ENCODE assay signal across 1 cellular context in the genomic region with DNA sequence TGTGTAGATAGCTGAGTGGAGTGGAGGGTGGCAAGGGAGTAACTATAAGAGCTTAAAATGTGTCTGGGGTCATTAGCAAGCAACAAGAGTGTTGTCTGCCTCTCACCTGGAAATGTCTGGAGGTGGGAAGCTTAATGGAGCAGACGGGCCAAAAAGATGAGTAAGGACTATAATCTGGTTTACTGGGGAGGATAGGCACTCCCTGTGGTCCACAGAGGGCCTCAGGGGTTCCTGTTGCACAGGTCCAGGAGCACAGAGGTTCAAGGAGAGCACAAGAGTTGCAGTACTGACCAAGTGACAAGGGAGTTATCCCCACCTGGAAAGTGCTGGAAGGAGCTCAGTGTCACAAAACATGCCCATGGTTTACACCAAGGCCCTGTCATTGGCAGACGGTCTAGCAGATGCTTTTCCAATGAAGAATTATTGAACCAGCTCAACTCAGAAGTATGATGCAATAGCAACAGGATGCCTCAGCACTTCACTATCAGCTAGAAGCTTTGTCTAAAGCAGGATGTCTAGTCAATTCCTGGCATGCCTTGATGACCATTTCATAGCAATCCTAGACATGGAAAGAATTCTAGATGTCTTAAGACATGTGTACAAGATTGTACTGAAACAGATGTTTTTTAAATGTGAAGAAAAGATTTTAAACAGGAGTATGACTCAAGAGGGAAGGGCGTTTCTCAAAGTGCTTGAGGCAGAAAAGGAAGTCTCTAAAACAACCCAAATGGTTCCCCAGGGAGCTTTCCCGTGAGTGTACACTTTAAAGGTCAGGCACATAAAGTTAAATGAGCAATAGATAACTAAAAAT.
TF ChIP-seq lines count a peak whose summit lies in the region.

No MANE protein-coding gene starts in this region.

TF ChIP-seq in K562, 482 proteins besides CTCF, POLR2A, EP300 and RAD21:
- TF ChIP-seq, protein P1, sequence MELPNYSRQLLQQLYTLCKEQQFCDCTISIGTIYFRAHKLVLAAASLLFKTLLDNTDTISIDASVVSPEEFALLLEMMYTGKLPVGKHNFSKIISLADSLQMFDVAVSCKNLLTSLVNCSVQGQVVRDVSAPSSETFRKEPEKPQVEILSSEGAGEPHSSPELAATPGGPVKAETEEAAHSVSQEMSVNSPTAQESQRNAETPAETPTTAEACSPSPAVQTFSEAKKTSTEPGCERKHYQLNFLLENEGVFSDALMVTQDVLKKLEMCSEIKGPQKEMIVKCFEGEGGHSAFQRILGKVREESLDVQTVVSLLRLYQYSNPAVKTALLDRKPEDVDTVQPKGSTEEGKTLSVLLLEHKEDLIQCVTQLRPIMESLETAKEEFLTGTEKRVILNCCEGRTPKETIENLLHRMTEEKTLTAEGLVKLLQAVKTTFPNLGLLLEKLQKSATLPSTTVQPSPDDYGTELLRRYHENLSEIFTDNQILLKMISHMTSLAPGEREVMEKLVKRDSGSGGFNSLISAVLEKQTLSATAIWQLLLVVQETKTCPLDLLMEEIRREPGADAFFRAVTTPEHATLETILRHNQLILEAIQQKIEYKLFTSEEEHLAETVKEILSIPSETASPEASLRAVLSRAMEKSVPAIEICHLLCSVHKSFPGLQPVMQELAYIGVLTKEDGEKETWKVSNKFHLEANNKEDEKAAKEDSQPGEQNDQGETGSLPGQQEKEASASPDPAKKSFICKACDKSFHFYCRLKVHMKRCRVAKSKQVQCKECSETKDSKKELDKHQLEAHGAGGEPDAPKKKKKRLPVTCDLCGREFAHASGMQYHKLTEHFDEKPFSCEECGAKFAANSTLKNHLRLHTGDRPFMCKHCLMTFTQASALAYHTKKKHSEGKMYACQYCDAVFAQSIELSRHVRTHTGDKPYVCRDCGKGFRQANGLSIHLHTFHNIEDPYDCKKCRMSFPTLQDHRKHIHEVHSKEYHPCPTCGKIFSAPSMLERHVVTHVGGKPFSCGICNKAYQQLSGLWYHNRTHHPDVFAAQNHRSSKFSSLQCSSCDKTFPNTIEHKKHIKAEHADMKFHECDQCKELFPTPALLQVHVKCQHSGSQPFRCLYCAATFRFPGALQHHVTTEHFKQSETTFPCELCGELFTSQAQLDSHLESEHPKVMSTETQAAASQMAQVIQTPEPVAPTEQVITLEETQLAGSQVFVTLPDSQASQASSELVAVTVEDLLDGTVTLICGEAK (IDR thresholded peaks at IDR 0.05): no peak
- TF ChIP-seq, protein P1 (CRISPR knock-in tag; IDR thresholded peaks at IDR 0.05): no peak
- TF ChIP-seq ARID2 (IDR thresholded peaks at IDR 0.05) (no peak), CEBPB (tag; IDR thresholded peaks at IDR 0.05) (peak; percentile 52; the same call in 1 of the 2 replicates), GABPB2 (CRISPR knock-in tag; conservative IDR thresholded peaks at IDR 0.05) (no peak), ZSCAN32 (CRISPR knock-in tag; IDR thresholded peaks at IDR 0.05) (peak; percentile 60; the same call in 1 of the 2 replicates), IRF2 (CRISPR knock-in tag; IDR thresholded peaks at IDR 0.05) (no peak), CEBPG (CRISPR knock-in tag; IDR thresholded peaks at IDR 0.05) (no peak), CEBPG (tag; conservative IDR thresholded peaks at IDR 0.05 in 1 of 2, IDR thresholded peaks at IDR 0.05 in 1 of 2) (peak; percentile 64 to 71; a peak in 3 of 4 replicates)
- TF ChIP-seq, protein P2, sequence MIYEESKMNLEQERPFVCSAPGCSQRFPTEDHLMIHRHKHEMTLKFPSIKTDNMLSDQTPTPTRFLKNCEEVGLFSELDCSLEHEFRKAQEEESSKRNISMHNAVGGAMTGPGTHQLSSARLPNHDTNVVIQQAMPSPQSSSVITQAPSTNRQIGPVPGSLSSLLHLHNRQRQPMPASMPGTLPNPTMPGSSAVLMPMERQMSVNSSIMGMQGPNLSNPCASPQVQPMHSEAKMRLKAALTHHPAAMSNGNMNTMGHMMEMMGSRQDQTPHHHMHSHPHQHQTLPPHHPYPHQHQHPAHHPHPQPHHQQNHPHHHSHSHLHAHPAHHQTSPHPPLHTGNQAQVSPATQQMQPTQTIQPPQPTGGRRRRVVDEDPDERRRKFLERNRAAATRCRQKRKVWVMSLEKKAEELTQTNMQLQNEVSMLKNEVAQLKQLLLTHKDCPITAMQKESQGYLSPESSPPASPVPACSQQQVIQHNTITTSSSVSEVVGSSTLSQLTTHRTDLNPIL (CRISPR knock-in tag; IDR thresholded peaks at IDR 0.05): no peak
- TF ChIP-seq, protein P3, sequence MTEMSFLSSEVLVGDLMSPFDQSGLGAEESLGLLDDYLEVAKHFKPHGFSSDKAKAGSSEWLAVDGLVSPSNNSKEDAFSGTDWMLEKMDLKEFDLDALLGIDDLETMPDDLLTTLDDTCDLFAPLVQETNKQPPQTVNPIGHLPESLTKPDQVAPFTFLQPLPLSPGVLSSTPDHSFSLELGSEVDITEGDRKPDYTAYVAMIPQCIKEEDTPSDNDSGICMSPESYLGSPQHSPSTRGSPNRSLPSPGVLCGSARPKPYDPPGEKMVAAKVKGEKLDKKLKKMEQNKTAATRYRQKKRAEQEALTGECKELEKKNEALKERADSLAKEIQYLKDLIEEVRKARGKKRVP (CRISPR knock-in tag; IDR thresholded peaks at IDR 0.05): peak; percentile 62; the same call in 1 of the 2 replicates
- TF ChIP-seq, protein P4, sequence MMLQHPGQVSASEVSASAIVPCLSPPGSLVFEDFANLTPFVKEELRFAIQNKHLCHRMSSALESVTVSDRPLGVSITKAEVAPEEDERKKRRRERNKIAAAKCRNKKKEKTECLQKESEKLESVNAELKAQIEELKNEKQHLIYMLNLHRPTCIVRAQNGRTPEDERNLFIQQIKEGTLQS (IDR thresholded peaks at IDR 0.05): peak; percentile 46
- TF ChIP-seq, protein P4 (CRISPR knock-in tag; conservative IDR thresholded peaks at IDR 0.05): no peak
